Comparison of ENCODE assay signal across 23 cellular contexts in the genomic region with DNA sequence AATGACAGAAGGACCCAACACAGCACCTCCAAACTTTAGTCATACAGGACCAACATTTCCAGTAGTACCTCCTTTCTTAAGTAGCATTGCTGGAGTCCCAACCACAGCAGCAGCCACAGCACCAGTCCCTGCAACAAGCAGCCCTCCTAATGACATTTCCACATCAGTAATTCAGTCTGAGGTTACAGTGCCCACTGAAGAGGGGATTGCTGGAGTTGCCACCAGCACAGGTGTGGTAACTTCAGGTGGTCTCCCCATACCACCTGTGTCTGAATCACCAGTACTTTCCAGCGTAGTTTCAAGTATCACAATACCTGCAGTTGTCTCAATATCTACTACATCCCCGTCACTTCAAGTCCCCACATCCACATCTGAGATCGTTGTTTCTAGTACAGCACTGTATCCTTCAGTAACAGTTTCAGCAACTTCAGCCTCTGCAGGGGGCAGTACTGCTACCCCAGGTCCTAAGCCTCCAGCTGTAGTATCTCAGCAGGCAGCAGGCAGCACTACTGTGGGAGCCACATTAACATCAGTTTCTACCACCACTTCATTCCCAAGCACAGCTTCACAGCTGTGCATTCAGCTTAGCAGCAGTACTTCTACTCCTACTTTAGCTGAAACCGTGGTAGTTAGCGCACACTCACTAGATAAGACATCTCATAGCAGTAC.
DNase-seq lines count a peak whose midpoint lies in the region; ATAC-seq and TF ChIP-seq lines count a peak whose summit lies in the region.
"Had no signal": no experiment of that assay in that cellular context is flagged by ENCODE, and none has a peak within 500 bp of the region (broad histone marks: within the 10 kb centered on the region; RNA-seq: fewer than 3 reads in every experiment).

No MANE protein-coding gene starts in this region.

- H3K4me3 ChIP-seq in breast epithelium (no peak overlapping the region), OCI-LY7 (ENCODE audit: low read depth, low read length, poor library complexity, severe bottlenecking) (no peak overlapping the region), lower lobe of right lung (no peak overlapping the region), upper lobe of right lung (no peak overlapping the region)
- H3K4me3 ChIP-seq: BLaER1, heart left ventricle, PC-9, psoas muscle, upper lobe of left lung had no signal

- intact Hi-C loops in MCF 10A (cut with micrococcal nuclease) = no loop called here
- intact Hi-C loops in breast epithelium (cut with DNase I; ENCODE audit: low total_unique reads) = no loop called here
- intact Hi-C loops in OCI-LY7 (cut with micrococcal nuclease; ENCODE audit: unreplicated experiment) = no loop called here
- intact Hi-C loops in lower lobe of right lung (cut with DNase I) = no loop called here
- intact Hi-C loops in upper lobe of right lung (cut with DNase I) = no loop called here

- TF ChIP-seq POLR2A in breast epithelium (IDR thresholded peaks at IDR 0.05) = no peak

- no peaks in the 10 kb centered on the region for H3K9me3 ChIP-seq in breast epithelium
- no peaks in the 10 kb centered on the region for H3K9me3 ChIP-seq in OCI-LY7 (ENCODE audit: low read length)
- H3K9me3 ChIP-seq in lower lobe of right lung = no peaks in the 10 kb centered on the region
- H3K9me3 ChIP-seq in upper lobe of right lung = no peaks in the 10 kb centered on the region
- H3K9me3 ChIP-seq: BLaER1, heart left ventricle, psoas muscle, upper lobe of left lung had no signal

- H3K4me2 ChIP-seq in OCI-LY7 (ENCODE audit: low read length) = no peak overlapping the region
- H3K4me2 ChIP-seq: BLaER1, PC-9 had no signal

- H4K20me1 ChIP-seq in OCI-LY7 (ENCODE audit: insufficient read depth, low read length) = no peaks in the 10 kb centered on the region
- H4K20me1 ChIP-seq: BLaER1 had no signal

- H2AFZ ChIP-seq in OCI-LY7 (ENCODE audit: low read length) = no peak overlapping the region
- H2AFZ ChIP-seq: PC-9 had no signal

- H3K27me3 Mint-ChIP-seq in MCF 10A (ENCODE audit: insufficient read depth, unreplicated experiment) (no peaks in the 10 kb centered on the region), chondrocyte (ENCODE audit: low read depth) (no peaks in the 10 kb centered on the region)
- H3K27me3 Mint-ChIP-seq: activated naive CD8-positive, alpha-beta T cell treated with anti-CD3 and anti-CD28 coated beads, Interleukin-2, amount 10 ng/mL, durations not matched to agents 7 days and 5 days had no signal

- TF ChIP-seq CTCF in MCF 10A (IDR thresholded peaks at IDR 0.05; ENCODE audit: unreplicated experiment) (no peak), breast epithelium (IDR thresholded peaks at IDR 0.05) (no peak), OCI-LY7 (conservative IDR thresholded peaks at IDR 0.05; ENCODE audit: low read length) (no peak), chondrocyte (IDR thresholded peaks at IDR 0.05) (no peak), lower lobe of right lung (IDR thresholded peaks at IDR 0.05) (no peak), GM10248 (IDR thresholded peaks at IDR 0.05; ENCODE audit: control extremely low read depth, extremely low read depth, low read depth, missing control alignments) (no peak), upper lobe of right lung (IDR thresholded peaks at IDR 0.05) (no peak)

- TSS peak; percentile 46 for BruUV-seq in MCF 10A (replicated peaks; lab: Mats Ljungman, UMichigan)
- BruUV-seq in OCI-LY7 (replicated peaks; lab: Mats Ljungman, UMichigan) = TSS peak; percentile 51

- POLR2A ChIA-PET in MCF 10A (lab: Yijun Ruan, JAX) = interaction anchor here (1.0 to 2.2 kb wide), 2 partner anchors 10 to 23 kb away, joined by 4 to 7 read pairs; no protein-coding TSS in a partner anchor
- POLR2A ChIA-PET in OCI-LY7 (lab: Charles Lee) = interaction anchor here (1.0 kb wide), 1 partner anchor 10 kb away, joined by 4 read pairs; no protein-coding TSS in a partner anchor
- POLR2A ChIA-PET in GM10248 (lab: Yijun Ruan, JAX) = interaction anchor here (0.7 kb wide), 1 partner anchor 220 kb away, joined by 6 read pairs; no protein-coding TSS in a partner anchor

- H3K79me2 ChIP-seq in OCI-LY7 (ENCODE audit: insufficient read depth, low read depth, low read length) = no peaks in the 10 kb centered on the region

- H3K36me3 ChIP-seq in breast epithelium (peaks cover 3% of the 10 kb centered on the region), OCI-LY7 (ENCODE audit: insufficient read depth, low read length) (peaks cover 99% of the 10 kb centered on the region), lower lobe of right lung (peaks cover 100% of the 10 kb centered on the region), upper lobe of right lung (peaks cover 100% of the 10 kb centered on the region)

- ATAC-seq in lower lobe of right lung = no peak
- ATAC-seq in upper lobe of right lung = no peak
- ATAC-seq: activated T-cell treated with anti-CD3 and anti-CD28 coated beads, Interleukin-2, amount 50 U/mL, for 4 hours had no signal

- H3K27ac Mint-ChIP-seq in MCF 10A (ENCODE audit: low read depth, unreplicated experiment) = no peak overlapping the region
- H3K27ac Mint-ChIP-seq in chondrocyte (ENCODE audit: unreplicated experiment) = peak overlapping the region; percentile 52
- H3K27ac Mint-ChIP-seq: activated naive CD8-positive, alpha-beta T cell treated with anti-CD3 and anti-CD28 coated beads, Interleukin-2, amount 10 ng/mL, durations not matched to agents 7 days and 5 days had no signal

- DNase-seq in MCF 10A (ENCODE audit: unreplicated experiment) (no peak), breast epithelium (ENCODE audit: low spot score in 2 of 2) (no peak), OCI-LY7 (ENCODE audit: low spot score) (no peak), chondrocyte (ENCODE audit: low spot score) (no peak), lower lobe of right lung (no peak), GM10248 (ENCODE audit: extremely low spot score) (no peak), NCI-H1436 treated with DMSO at 0.1 percent for 48 hours (lab: John Stamatoyannopoulos, UW) (no peak), upper lobe of right lung (no peak)
- DNase-seq: ACHN; activated naive CD8-positive, alpha-beta T cell treated with anti-CD3 and anti-CD28 coated beads, Interleukin-2, amount 10 ng/mL, durations not matched to agents 7 days and 5 days; activated T-cell treated with anti-CD3 and anti-CD28 coated beads, Interleukin-2, amount 50 U/mL, for 4 hours; effector CD4-positive, alpha-beta T cell; erythroblast; H7; heart left ventricle; NCI-H1417; NCI-H2107; nucleus accumbens; PC-9; psoas muscle; T-helper 1 cell; upper lobe of left lung had no signal

- no peaks in the 10 kb centered on the region for H3K4me1 Mint-ChIP-seq in MCF 10A (ENCODE audit: insufficient read depth, unreplicated experiment)
- H3K4me1 Mint-ChIP-seq in chondrocyte (ENCODE audit: low read depth) = no peaks in the 10 kb centered on the region

- peaks cover 100% of the 10 kb centered on the region for H3K36me3 Mint-ChIP-seq in MCF 10A (ENCODE audit: insufficient read depth, unreplicated experiment)
- peaks cover 55% of the 10 kb centered on the region for H3K36me3 Mint-ChIP-seq in chondrocyte (ENCODE audit: low read depth)

- no peak overlapping the region for H3K27ac ChIP-seq in breast epithelium
- no peak overlapping the region for H3K27ac ChIP-seq in OCI-LY7 (ENCODE audit: low read depth, low read length, poor library complexity, severe bottlenecking)
- no peak overlapping the region for H3K27ac ChIP-seq in lower lobe of right lung
- H3K27ac ChIP-seq in upper lobe of right lung = no peak overlapping the region
- H3K27ac ChIP-seq: BLaER1, heart left ventricle, PC-9, psoas muscle, upper lobe of left lung had no signal

- H3K9me2 ChIP-seq in OCI-LY7 (ENCODE audit: insufficient read depth, low read length) = no peaks in the 10 kb centered on the region

- H3K9me3 Mint-ChIP-seq in MCF 10A (ENCODE audit: unreplicated experiment) (no peaks in the 10 kb centered on the region), chondrocyte (ENCODE audit: low read depth) (no peaks in the 10 kb centered on the region)
- H3K9me3 Mint-ChIP-seq: activated naive CD8-positive, alpha-beta T cell treated with anti-CD3 and anti-CD28 coated beads, Interleukin-2, amount 10 ng/mL, durations not matched to agents 7 days and 5 days; activated T-cell treated with anti-CD3 and anti-CD28 coated beads, Interleukin-2, amount 50 U/mL, for 4 hours had no signal

- H3K4me3 Mint-ChIP-seq in MCF 10A (ENCODE audit: unreplicated experiment) (no peak overlapping the region), chondrocyte (ENCODE audit: unreplicated experiment) (no peak overlapping the region)
- H3K4me3 Mint-ChIP-seq: activated naive CD8-positive, alpha-beta T cell treated with anti-CD3 and anti-CD28 coated beads, Interleukin-2, amount 10 ng/mL, durations not matched to agents 7 days and 5 days; activated T-cell treated with anti-CD3 and anti-CD28 coated beads, Interleukin-2, amount 50 U/mL, for 4 hours had no signal

- CTCF ChIA-PET in MCF 10A (lab: Yijun Ruan, JAX) = interaction anchor here (0.6 to 1.2 kb wide), 3 partner anchors 27 to 68 kb away, joined by 3 to 5 read pairs (median 4); no protein-coding TSS in a partner anchor
- CTCF ChIA-PET in OCI-LY7 (lab: Charles Lee; ENCODE audit: unreplicated experiment) = no interaction called here
- CTCF ChIA-PET in GM10248 (lab: Yijun Ruan, JAX) = interaction anchor here (0.6 to 1.3 kb wide), 2 partner anchors 15 to 309 kb away, joined by 3 to 5 read pairs; no protein-coding TSS in a partner anchor

- no peaks in the 10 kb centered on the region for H3K4me1 ChIP-seq in breast epithelium
- H3K4me1 ChIP-seq in OCI-LY7 (ENCODE audit: insufficient read depth, low read length, poor library complexity, severe bottlenecking) = no peaks in the 10 kb centered on the region
- no peaks in the 10 kb centered on the region for H3K4me1 ChIP-seq in lower lobe of right lung
- no peaks in the 10 kb centered on the region for H3K4me1 ChIP-seq in upper lobe of right lung
- H3K4me1 ChIP-seq: BLaER1, heart left ventricle, psoas muscle, upper lobe of left lung had no signal

- H3K27me3 ChIP-seq in breast epithelium (no peaks in the 10 kb centered on the region), lower lobe of right lung (ENCODE audit: low read depth) (no peaks in the 10 kb centered on the region), upper lobe of right lung (no peaks in the 10 kb centered on the region)
- H3K27me3 ChIP-seq: BLaER1, heart left ventricle, upper lobe of left lung had no signal
